Comparison of ENCODE assay signal across 1 cellular context in the genomic region with DNA sequence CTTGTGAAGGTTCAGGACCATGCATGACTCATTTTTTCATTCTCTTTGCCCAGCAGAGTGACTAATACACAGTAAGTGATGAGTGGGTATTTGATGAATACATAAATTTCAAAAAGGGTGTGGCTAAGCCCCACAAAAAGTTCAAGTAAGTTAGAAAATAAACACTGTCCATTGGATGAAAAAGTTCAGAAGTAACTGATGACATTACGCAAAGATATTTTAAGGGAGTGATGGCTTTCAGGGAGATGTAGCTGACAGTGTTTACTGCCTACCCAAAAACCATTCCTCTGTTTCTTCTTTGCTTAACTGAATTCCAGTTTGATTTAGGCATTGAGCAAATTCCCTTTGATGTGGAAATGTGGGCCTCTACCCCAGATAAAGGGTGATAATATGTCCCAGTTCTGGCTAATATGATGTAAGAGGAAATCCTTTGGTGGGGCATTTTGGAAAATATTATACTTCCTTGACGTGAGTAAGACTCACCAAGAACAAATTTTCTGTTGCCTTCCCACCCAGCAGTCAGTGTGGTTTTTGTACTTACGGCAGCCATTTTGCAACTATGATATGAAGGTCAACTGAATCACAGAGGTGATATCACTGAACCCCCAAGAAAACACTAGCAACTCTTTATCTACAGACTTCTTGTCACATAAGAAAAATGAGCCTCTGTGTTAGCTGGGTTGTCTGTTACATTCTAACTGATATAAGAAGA.
A peak's percentile ranks its signal among the peaks of the same experiment; 100 is the strongest.
TF ChIP-seq lines count a peak whose summit lies in the region.

No MANE protein-coding gene starts in this region.

TF ChIP-seq in K562, 482 proteins besides CTCF, POLR2A, EP300 and RAD21 (continued from another document):
- TF ChIP-seq, protein P1, sequence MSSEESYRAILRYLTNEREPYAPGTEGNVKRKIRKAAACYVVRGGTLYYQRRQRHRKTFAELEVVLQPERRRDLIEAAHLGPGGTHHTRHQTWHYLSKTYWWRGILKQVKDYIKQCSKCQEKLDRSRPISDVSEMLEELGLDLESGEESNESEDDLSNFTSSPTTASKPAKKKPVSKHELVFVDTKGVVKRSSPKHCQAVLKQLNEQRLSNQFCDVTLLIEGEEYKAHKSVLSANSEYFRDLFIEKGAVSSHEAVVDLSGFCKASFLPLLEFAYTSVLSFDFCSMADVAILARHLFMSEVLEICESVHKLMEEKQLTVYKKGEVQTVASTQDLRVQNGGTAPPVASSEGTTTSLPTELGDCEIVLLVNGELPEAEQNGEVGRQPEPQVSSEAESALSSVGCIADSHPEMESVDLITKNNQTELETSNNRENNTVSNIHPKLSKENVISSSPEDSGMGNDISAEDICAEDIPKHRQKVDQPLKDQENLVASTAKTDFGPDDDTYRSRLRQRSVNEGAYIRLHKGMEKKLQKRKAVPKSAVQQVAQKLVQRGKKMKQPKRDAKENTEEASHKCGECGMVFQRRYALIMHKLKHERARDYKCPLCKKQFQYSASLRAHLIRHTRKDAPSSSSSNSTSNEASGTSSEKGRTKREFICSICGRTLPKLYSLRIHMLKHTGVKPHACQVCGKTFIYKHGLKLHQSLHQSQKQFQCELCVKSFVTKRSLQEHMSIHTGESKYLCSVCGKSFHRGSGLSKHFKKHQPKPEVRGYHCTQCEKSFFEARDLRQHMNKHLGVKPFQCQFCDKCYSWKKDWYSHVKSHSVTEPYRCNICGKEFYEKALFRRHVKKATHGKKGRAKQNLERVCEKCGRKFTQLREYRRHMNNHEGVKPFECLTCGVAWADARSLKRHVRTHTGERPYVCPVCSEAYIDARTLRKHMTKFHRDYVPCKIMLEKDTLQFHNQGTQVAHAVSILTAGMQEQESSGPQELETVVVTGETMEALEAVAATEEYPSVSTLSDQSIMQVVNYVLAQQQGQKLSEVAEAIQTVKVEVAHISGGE (CRISPR knock-in tag; IDR thresholded peaks at IDR 0.05) = peak in 1 of 3 experiments; percentile 31; a peak in 1 of 6 replicates
- TF ChIP-seq KAT2B (IDR thresholded peaks at IDR 0.05; ENCODE audit: low read depth, low read length) = no peak
- no peak for TF ChIP-seq RAD51 (IDR thresholded peaks at IDR 0.05; ENCODE audit: borderline replicate concordance, low read depth)
- peak; percentile 63; the same call in 1 of the 2 replicates for TF ChIP-seq JUND (IDR thresholded peaks at IDR 0.05; ENCODE audit: borderline replicate concordance, low read depth, low read length)
- TF ChIP-seq JUND (tag; IDR thresholded peaks at IDR 0.05; ENCODE audit: borderline replicate concordance, low read depth, low read length) = peak; percentile 18; the same call in 2 of the 3 replicates
- TF ChIP-seq DIDO1 (tag; IDR thresholded peaks at IDR 0.05; ENCODE audit: low read depth) = no peak
- TF ChIP-seq MEF2D (tag; conservative IDR thresholded peaks at IDR 0.05; ENCODE audit: low read depth) = no peak; the same call in 1 of the 2 replicates
- TF ChIP-seq ZNF408 (CRISPR knock-in tag; IDR thresholded peaks at IDR 0.05; ENCODE audit: low read depth) = no peak
- no peak for TF ChIP-seq HDAC6 (IDR thresholded peaks at IDR 0.05; ENCODE audit: low read depth, low read length)
- TF ChIP-seq, protein P2, sequence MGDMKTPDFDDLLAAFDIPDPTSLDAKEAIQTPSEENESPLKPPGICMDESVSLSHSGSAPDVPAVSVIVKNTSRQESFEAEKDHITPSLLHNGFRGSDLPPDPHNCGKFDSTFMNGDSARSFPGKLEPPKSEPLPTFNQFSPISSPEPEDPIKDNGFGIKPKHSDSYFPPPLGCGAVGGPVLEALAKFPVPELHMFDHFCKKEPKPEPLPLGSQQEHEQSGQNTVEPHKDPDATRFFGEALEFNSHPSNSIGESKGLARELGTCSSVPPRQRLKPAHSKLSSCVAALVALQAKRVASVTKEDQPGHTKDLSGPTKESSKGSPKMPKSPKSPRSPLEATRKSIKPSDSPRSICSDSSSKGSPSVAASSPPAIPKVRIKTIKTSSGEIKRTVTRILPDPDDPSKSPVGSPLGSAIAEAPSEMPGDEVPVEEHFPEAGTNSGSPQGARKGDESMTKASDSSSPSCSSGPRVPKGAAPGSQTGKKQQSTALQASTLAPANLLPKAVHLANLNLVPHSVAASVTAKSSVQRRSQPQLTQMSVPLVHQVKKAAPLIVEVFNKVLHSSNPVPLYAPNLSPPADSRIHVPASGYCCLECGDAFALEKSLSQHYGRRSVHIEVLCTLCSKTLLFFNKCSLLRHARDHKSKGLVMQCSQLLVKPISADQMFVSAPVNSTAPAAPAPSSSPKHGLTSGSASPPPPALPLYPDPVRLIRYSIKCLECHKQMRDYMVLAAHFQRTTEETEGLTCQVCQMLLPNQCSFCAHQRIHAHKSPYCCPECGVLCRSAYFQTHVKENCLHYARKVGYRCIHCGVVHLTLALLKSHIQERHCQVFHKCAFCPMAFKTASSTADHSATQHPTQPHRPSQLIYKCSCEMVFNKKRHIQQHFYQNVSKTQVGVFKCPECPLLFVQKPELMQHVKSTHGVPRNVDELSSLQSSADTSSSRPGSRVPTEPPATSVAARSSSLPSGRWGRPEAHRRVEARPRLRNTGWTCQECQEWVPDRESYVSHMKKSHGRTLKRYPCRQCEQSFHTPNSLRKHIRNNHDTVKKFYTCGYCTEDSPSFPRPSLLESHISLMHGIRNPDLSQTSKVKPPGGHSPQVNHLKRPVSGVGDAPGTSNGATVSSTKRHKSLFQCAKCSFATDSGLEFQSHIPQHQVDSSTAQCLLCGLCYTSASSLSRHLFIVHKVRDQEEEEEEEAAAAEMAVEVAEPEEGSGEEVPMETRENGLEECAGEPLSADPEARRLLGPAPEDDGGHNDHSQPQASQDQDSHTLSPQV (IDR thresholded peaks at IDR 0.05) = peak; percentile 59; the same call in 1 of the 2 replicates
- no peak for TF ChIP-seq BCOR (IDR thresholded peaks at IDR 0.05)
- TF ChIP-seq ZNF197 (CRISPR knock-in tag; IDR thresholded peaks at IDR 0.05; ENCODE audit: low read depth) = no peak
- no peak for TF ChIP-seq NCOA4 (IDR thresholded peaks at IDR 0.05; ENCODE audit: partially characterized antibody)
- peak; percentile 28; the same call in 1 of the 2 replicates for TF ChIP-seq SMAD4 (CRISPR knock-in tag; conservative IDR thresholded peaks at IDR 0.05)
- peak; percentile 46; the same call in 1 of the 2 replicates for TF ChIP-seq BACH1 (tag; IDR thresholded peaks at IDR 0.05)
- TF ChIP-seq NFXL1 (CRISPR knock-in tag; IDR thresholded peaks at IDR 0.05) = peak; percentile 29; the same call in 1 of the 2 replicates
- TF ChIP-seq SMARCA4 (IDR thresholded peaks at IDR 0.05) = peak; percentile 20; the same call in 1 of the 2 replicates
- TF ChIP-seq, protein P3, sequence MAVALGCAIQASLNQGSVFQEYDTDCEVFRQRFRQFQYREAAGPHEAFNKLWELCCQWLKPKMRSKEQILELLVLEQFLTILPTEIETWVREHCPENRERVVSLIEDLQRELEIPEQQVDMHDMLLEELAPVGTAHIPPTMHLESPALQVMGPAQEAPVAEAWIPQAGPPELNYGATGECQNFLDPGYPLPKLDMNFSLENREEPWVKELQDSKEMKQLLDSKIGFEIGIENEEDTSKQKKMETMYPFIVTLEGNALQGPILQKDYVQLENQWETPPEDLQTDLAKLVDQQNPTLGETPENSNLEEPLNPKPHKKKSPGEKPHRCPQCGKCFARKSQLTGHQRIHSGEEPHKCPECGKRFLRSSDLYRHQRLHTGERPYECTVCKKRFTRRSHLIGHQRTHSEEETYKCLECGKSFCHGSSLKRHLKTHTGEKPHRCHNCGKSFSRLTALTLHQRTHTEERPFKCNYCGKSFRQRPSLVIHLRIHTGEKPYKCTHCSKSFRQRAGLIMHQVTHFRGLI (CRISPR knock-in tag; IDR thresholded peaks at IDR 0.05) = no peak
- peak; percentile 79 for TF ChIP-seq MEIS2 (IDR thresholded peaks at IDR 0.05; ENCODE audit: partially characterized antibody)
- TF ChIP-seq PTTG1 (tag; IDR thresholded peaks at IDR 0.05; ENCODE audit: low read depth) = peak; percentile 56; the same call in 1 of the 2 replicates
- TF ChIP-seq, protein P4, sequence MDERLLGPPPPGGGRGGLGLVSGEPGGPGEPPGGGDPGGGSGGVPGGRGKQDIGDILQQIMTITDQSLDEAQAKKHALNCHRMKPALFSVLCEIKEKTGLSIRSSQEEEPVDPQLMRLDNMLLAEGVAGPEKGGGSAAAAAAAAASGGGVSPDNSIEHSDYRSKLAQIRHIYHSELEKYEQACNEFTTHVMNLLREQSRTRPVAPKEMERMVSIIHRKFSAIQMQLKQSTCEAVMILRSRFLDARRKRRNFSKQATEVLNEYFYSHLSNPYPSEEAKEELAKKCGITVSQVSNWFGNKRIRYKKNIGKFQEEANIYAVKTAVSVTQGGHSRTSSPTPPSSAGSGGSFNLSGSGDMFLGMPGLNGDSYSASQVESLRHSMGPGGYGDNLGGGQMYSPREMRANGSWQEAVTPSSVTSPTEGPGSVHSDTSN (CRISPR knock-in tag; IDR thresholded peaks at IDR 0.05; ENCODE audit: low read depth) = no peak
- TF ChIP-seq, protein P4 (tag; conservative IDR thresholded peaks at IDR 0.05; ENCODE audit: low read depth) = peak; percentile 68
- TF ChIP-seq, protein P5, sequence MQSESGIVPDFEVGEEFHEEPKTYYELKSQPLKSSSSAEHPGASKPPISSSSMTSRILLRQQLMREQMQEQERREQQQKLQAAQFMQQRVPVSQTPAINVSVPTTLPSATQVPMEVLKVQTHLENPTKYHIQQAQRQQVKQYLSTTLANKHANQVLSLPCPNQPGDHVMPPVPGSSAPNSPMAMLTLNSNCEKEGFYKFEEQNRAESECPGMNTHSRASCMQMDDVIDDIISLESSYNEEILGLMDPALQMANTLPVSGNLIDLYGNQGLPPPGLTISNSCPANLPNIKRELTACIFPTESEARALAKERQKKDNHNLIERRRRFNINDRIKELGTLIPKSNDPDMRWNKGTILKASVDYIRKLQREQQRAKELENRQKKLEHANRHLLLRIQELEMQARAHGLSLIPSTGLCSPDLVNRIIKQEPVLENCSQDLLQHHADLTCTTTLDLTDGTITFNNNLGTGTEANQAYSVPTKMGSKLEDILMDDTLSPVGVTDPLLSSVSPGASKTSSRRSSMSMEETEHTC (IDR thresholded peaks at IDR 0.05) = no peak
- no peak for TF ChIP-seq GTF2E2 (tag; IDR thresholded peaks at IDR 0.05)
- TF ChIP-seq MAZ (CRISPR knock-in tag; conservative IDR thresholded peaks at IDR 0.05 in 1 of 2, IDR thresholded peaks at IDR 0.05 in 1 of 2) = no peak
- no peak for TF ChIP-seq SRF (CRISPR knock-in tag; IDR thresholded peaks at IDR 0.05)
